Comparison of ENCODE assay signal across 11 cellular contexts in genomic region chr11:1571760-1572199, GRCh38. TPM values are rescaled to one million over a fixed set of nuclear protein-coding genes. Genes with fewer than 3 reads are reported as not detected.
DNase-seq lines count a peak whose midpoint lies in the region; ATAC-seq, FAIRE-seq and TF ChIP-seq lines count a peak whose summit lies in the region.
"Had no signal": no experiment of that assay in that cellular context is flagged by ENCODE, and none has a peak within 500 bp of the region (broad histone marks: within the 10 kb centered on the region; RNA-seq: fewer than 3 reads in every experiment).

No MANE protein-coding gene starts in this region.

- ATAC-seq in HG02870 (IDR thresholded peaks at IDR 0.05; ENCODE audit: unreplicated experiment) (peak; percentile 4), GM19395 (IDR thresholded peaks at IDR 0.05; ENCODE audit: unreplicated experiment) (no peak), left colon (no peak), HG03342 (IDR thresholded peaks at IDR 0.05; ENCODE audit: unreplicated experiment) (no peak), GM21528 (IDR thresholded peaks at IDR 0.05; ENCODE audit: low FRiP score, unreplicated experiment) (no peak)

- TF ChIP-seq RAD21 in H1 (IDR thresholded peaks at IDR 0.05 in 1 of 2, conservative IDR thresholded peaks at IDR 0.05 in 1 of 2; ENCODE audit: low read depth in 2 of 2, low read length in 2 of 2): no peak

- H3K4me1 ChIP-seq in A673 (ENCODE audit: insufficient read depth, low read length, poor library complexity, severe bottlenecking) (peaks cover 6% of the 10 kb centered on the region), H1 (replicated peaks in 1 of 4; ENCODE audit: control insufficient read depth in 3 of 4, insufficient read depth in 4 of 4, low read length in 3 of 4) (peaks cover 0 to 51% (median 34%) of the 10 kb centered on the region in 4 experiments; a peak in 6 of 7 replicates), neural progenitor cell (peaks cover 25% of the 10 kb centered on the region)

- H3K79me1 ChIP-seq in H1 (ENCODE audit: low read depth, low read length): no peaks in the 10 kb centered on the region

- POLR2A ChIA-PET in A673 (lab: Charles Lee; ENCODE audit: low non-redundant PET): no interaction called here
- POLR2A ChIA-PET in H1 (lab: Charles Lee; ENCODE audit: partially characterized antibody): interaction anchor here (1.0 to 6.9 kb wide), 3 partner anchors 10 to 24 kb away, joined by 3 to 58 read pairs (median 9); no protein-coding TSS in a partner anchor

- H4K20me1 ChIP-seq in H1 (replicated peaks in 1 of 2; ENCODE audit: control insufficient read depth in 1 of 2, insufficient read depth in 2 of 2, low read length in 2 of 2) (peaks cover 4 to 20% of the 10 kb centered on the region in 2 experiments), neural progenitor cell (ENCODE audit: low read depth) (peaks cover 38% of the 10 kb centered on the region)

- H2BK12ac ChIP-seq in H1 (ENCODE audit: low read depth, low read length): no peak overlapping the region

- H3F3A ChIP-seq in neural progenitor cell (ENCODE audit: low read depth): peaks cover 23% of the 10 kb centered on the region

- H3K4me1 Mint-ChIP-seq in neural progenitor cell: peaks cover 17% of the 10 kb centered on the region

- H3K56ac ChIP-seq in H1 (replicated peaks; ENCODE audit: insufficient read length, low read depth, low read length): no peak overlapping the region

- no CpG with 5 or more reads among the region's 91 CpGs for WGBS in H1 (ENCODE audit: extremely low coverage in 1 of 2, insufficient coverage in 1 of 2, insufficient read length in 1 of 2, insufficient replicate concordance in 2 of 2, low coverage in 1 of 2, low lambda C conversion rate in 2 of 2, missing lambda C conversion rate in 1 of 2), 2 experiments

- H3K9me3 ChIP-seq in A673 (ENCODE audit: low read depth, low read length, poor library complexity, severe bottlenecking): no peaks in the 10 kb centered on the region
- H3K9me3 ChIP-seq in H1 (ENCODE audit: insufficient read depth in 2 of 2, low read depth in 1 of 2, low read length in 1 of 2): no peaks in the 10 kb centered on the region
- no peaks in the 10 kb centered on the region for H3K9me3 ChIP-seq in neural progenitor cell (ENCODE audit: low read depth)
- H3K9me3 ChIP-seq: SK-N-SH had no signal

- no peak overlapping the region for H4K8ac ChIP-seq in H1 (ENCODE audit: extremely low read depth, insufficient read depth, low read length)

- H3K14ac ChIP-seq in H1 (ENCODE audit: insufficient read length): no peak overlapping the region

- DNase-seq in A673 (ENCODE audit: low spot score) (no peak), H1 (ENCODE audit: low read depth in 1 of 2, low spot score in 2 of 2) (no peak), neural progenitor cell (ENCODE audit: low spot score) (no peak), left colon (no peak)

- no peaks in the 10 kb centered on the region; the same call in 1 of the 2 replicates for H3K23me2 ChIP-seq in H1 (ENCODE audit: low read depth, low read length)

- no peaks in the 10 kb centered on the region for H3K36me3 Mint-ChIP-seq in neural progenitor cell
- H3K36me3 Mint-ChIP-seq: stimulated activated memory B cell treated with anti-CD40 and anti-IgM and Interleukin-4, amounts not matched to agents 10 μg/mL and 1 μg/mL and 100 μg/mL, for 72 hours had no signal

- peak overlapping the region; percentile 53 to 83 for H3K4me2 ChIP-seq in H1 (ENCODE audit: insufficient read depth in 1 of 2, low read depth in 2 of 2, low read length in 2 of 2)
- peak overlapping the region; percentile 80 for H3K4me2 ChIP-seq in neural progenitor cell

- H3K27me3 ChIP-seq in A673 (replicated peaks; ENCODE audit: insufficient read depth, low read depth, low read length, poor library complexity) (peaks cover 25% of the 10 kb centered on the region), H1 (replicated peaks in 1 of 4; ENCODE audit: control insufficient read depth in 3 of 4, extremely low read depth in 1 of 4, insufficient read depth in 3 of 4, low read length in 3 of 4) (peaks cover 18 to 54% (median 49%) of the 10 kb centered on the region in 4 experiments), neural progenitor cell (peaks cover 81% of the 10 kb centered on the region)

- TF ChIP-seq EP300 in H1 (IDR thresholded peaks at IDR 0.05; ENCODE audit: borderline replicate concordance in 1 of 2, low read depth in 2 of 2, low read length in 2 of 2): no peak

- no peak overlapping the region for H3K4ac ChIP-seq in H1 (replicated peaks; ENCODE audit: insufficient read length, low read depth, low read length)

- no peak overlapping the region for H3K18ac ChIP-seq in H1 (ENCODE audit: extremely low read depth, low read length)

- TF ChIP-seq POLR2A in H1 (IDR thresholded peaks at IDR 0.05; ENCODE audit: control extremely low read depth in 1 of 2, low read depth in 2 of 2, low read length in 2 of 2): no peak

- H3K4me3 Mint-ChIP-seq in neural progenitor cell: no peak overlapping the region
- H3K4me3 Mint-ChIP-seq: activated T-helper 1 cell treated with anti-CD3 and anti-CD28 coated beads, Interleukin-12 subunit alpha, Interleukin-12 subunit beta, Interleukin-2, Interleukin-4 antibody, amounts not matched to agents 30 ng/mL and 10 ng/mL and 1 ng/mL, durations not matched to agents 14 hours and 24 hours and 36 hours had no signal

- H3K9me3 Mint-ChIP-seq in neural progenitor cell: no peaks in the 10 kb centered on the region
- H3K9me3 Mint-ChIP-seq: activated T-helper 1 cell treated with anti-CD3 and anti-CD28 coated beads, Interleukin-12 subunit alpha, Interleukin-12 subunit beta, Interleukin-2, Interleukin-4 antibody, amounts not matched to agents 30 ng/mL and 10 ng/mL and 1 ng/mL, durations not matched to agents 14 hours and 24 hours and 36 hours; stimulated activated memory B cell treated with anti-CD40 and anti-IgM and Interleukin-4, amounts not matched to agents 10 μg/mL and 1 μg/mL and 100 μg/mL, for 72 hours had no signal

- no peak overlapping the region for H2AFZ ChIP-seq in H1 (ENCODE audit: low read length)
- H2AFZ ChIP-seq in neural progenitor cell (replicated peaks): no peak overlapping the region

- no peak overlapping the region for H2BK20ac ChIP-seq in H1 (ENCODE audit: low read length)

- no peak overlapping the region for H2BK5ac ChIP-seq in H1 (ENCODE audit: low read depth, low read length)

- FAIRE-seq in H1 (lab: Jason Lieb, UNC): no peak

- no TSS peak for BruUV-seq in A673 (replicated peaks; lab: Mats Ljungman, UMichigan)

- intact Hi-C loops in A673 (cut with micrococcal nuclease; ENCODE audit: unreplicated experiment): no loop called here
- intact Hi-C loops in left colon (cut with DNase I, micrococcal nuclease): no loop called here

- TF ChIP-seq CTCF in A673 (conservative IDR thresholded peaks at IDR 0.05; ENCODE audit: low read depth, low read length) (no peak), H1 (IDR thresholded peaks at IDR 0.05; ENCODE audit: control extremely low read depth in 1 of 3, insufficient read depth in 1 of 3, low read depth in 1 of 3, low read length in 3 of 3) (no peak), neural progenitor cell (IDR thresholded peaks at IDR 0.05) (no peak)

- CTCF ChIA-PET in A673 (lab: Charles Lee) (no interaction called here), H1 (lab: Charles Lee; ENCODE audit: partially characterized antibody) (interaction anchor here (0.7 to 9.1 kb wide), 3 partner anchors 15 to 412 kb away, joined by 3 to 140 read pairs (median 100); no protein-coding TSS in a partner anchor)

- H3K4me3 ChIP-seq in A673 (ENCODE audit: low read depth, low read length, poor library complexity, severe bottlenecking) (peak overlapping the region; percentile 38), H1 (ENCODE audit: extremely low read depth in 1 of 4, insufficient read depth in 2 of 4, low read depth in 3 of 4, low read length in 4 of 4) (peak overlapping the region; percentile 23 to 63 (median 34); a peak in 6 of 8 replicates), neural progenitor cell (peak overlapping the region; percentile 45)

- H2BK15ac ChIP-seq in H1 (ENCODE audit: low read length): no peak overlapping the region

- H3K9ac ChIP-seq in H1 (replicated peaks in 1 of 4; ENCODE audit: extremely low read depth in 1 of 4, low read depth in 3 of 4, low read length in 3 of 4): no peak overlapping the region
- no peak overlapping the region for H3K9ac ChIP-seq in neural progenitor cell

- H2BK120ac ChIP-seq in H1 (replicated peaks; ENCODE audit: low read depth, low read length): no peak overlapping the region

- no peaks in the 10 kb centered on the region for H3K36me3 ChIP-seq in A673 (ENCODE audit: insufficient read depth, low read length, poor library complexity, severe bottlenecking)
- no peaks in the 10 kb centered on the region for H3K36me3 ChIP-seq in H1 (ENCODE audit: control insufficient read depth in 2 of 4, insufficient read depth in 4 of 4, low read length in 3 of 4)
- no peaks in the 10 kb centered on the region for H3K36me3 ChIP-seq in neural progenitor cell

- H2AK5ac ChIP-seq in H1 (ENCODE audit: low read depth, low read length): no peak overlapping the region

- H3K27ac Mint-ChIP-seq in neural progenitor cell: no peak overlapping the region
- H3K27ac Mint-ChIP-seq: activated T-helper 1 cell treated with anti-CD3 and anti-CD28 coated beads, Interleukin-12 subunit alpha, Interleukin-12 subunit beta, Interleukin-2, Interleukin-4 antibody, amounts not matched to agents 30 ng/mL and 10 ng/mL and 1 ng/mL, durations not matched to agents 14 hours and 24 hours and 36 hours had no signal

- no peak overlapping the region for H4K91ac ChIP-seq in H1 (replicated peaks; ENCODE audit: insufficient read length, low read length)

- H3K27me3 Mint-ChIP-seq in neural progenitor cell (ENCODE audit: insufficient read depth, low read depth): peaks cover 34% of the 10 kb centered on the region
- H3K27me3 Mint-ChIP-seq: stimulated activated memory B cell treated with anti-CD40 and anti-IgM and Interleukin-4, amounts not matched to agents 10 μg/mL and 1 μg/mL and 100 μg/mL, for 72 hours had no signal

- H4K5ac ChIP-seq in H1 (ENCODE audit: insufficient read length, low read depth, low read length): no peak overlapping the region

- H3K79me2 ChIP-seq in H1 (ENCODE audit: control insufficient read depth in 1 of 2, insufficient read depth in 2 of 2, low read length in 2 of 2) (no peaks in the 10 kb centered on the region), neural progenitor cell (ENCODE audit: low read depth) (no peaks in the 10 kb centered on the region)

- H3K23ac ChIP-seq in H1 (ENCODE audit: insufficient read length): no peak overlapping the region

- H3K27ac ChIP-seq in A673 (ENCODE audit: low read depth, low read length, poor library complexity, severe bottlenecking) (no peak overlapping the region), H1 (ENCODE audit: low read depth, low read length) (no peak overlapping the region), neural progenitor cell (no peak overlapping the region)

RNA-seq across cellular contexts. Expression of gene DUSP8, which starts 0.3 kb away (rescaled TPM):
- total RNA-seq in A673 (2021): 0.70 and 1.9 TPM in 2 replicates
- 2.1 and 2.8 TPM in 2 replicates for total RNA-seq in H1 (2021; fragmentation: NEBNext Ultra II Directional; extraction: Animal tissue kit (Norgen Biotek cat#: 25700))
- polyA plus RNA-seq in H1 (2011; rRNA removed): 3.6 and 4.1 TPM in 2 replicates
- polyA plus RNA-seq in H1 (2011; cell fraction: cytosol; rRNA removed): 2.4 TPM
- polyA plus RNA-seq in H1 (2011; cell fraction: nucleus; rRNA removed): 4.9 TPM
- polyA plus RNA-seq in H1 (2012, experiment 1 of 2): 2.1 to 5.2 TPM (median 4.3 TPM) in 4 replicates
- 1.3 TPM for polyA plus RNA-seq in H1 (2012, experiment 2 of 2)
- polyA plus RNA-seq in H1 (2013, experiment 1 of 2): 1.7 TPM
- 2.1 TPM for polyA plus RNA-seq in H1 (2013, experiment 2 of 2)
- 0.90 and 5.2 TPM in 2 replicates for polyA minus RNA-seq in H1 (2011; rRNA and poly(A)+ RNA removed)
- polyA minus RNA-seq in H1 (2011; cell fraction: cytosol; rRNA and poly(A)+ RNA removed): 2.0 TPM
- 1.7 TPM for polyA minus RNA-seq in H1 (2011; cell fraction: nucleus; rRNA and poly(A)+ RNA removed)
- 0.09 and 0.28 TPM in 2 replicates for total RNA-seq in neural progenitor cell (ENCODE audit: low replicate concordance)
- 10 to 100 TPM; 27.2 to 45.0 TPM for total RNA-seq in left colon

RNA-seq across cellular contexts. Expression of gene KRTAP5-1, which starts 13.3 kb away (rescaled TPM):
- total RNA-seq in A673 (2021) (not detected in 2 replicates), neural progenitor cell (ENCODE audit: low replicate concordance) (not detected in 2 replicates), left colon (not detected)
- not detected in 2 replicates for total RNA-seq in H1 (2021; fragmentation: NEBNext Ultra II Directional; extraction: Animal tissue kit (Norgen Biotek cat#: 25700))
- polyA plus RNA-seq in H1 (2011; rRNA removed): not detected in 2 replicates
- polyA plus RNA-seq in H1 (2011; cell fraction: cytosol; rRNA removed): not detected
- not detected for polyA plus RNA-seq in H1 (2011; cell fraction: nucleus; rRNA removed)
- 0.27 TPM in 1 of 4 replicates, not detected in the others for polyA plus RNA-seq in H1 (2012, experiment 1 of 2)
- not detected for polyA plus RNA-seq in H1 (2012, experiment 2 of 2)
- polyA plus RNA-seq in H1 (2013, experiment 1 of 2): not detected
- polyA plus RNA-seq in H1 (2013, experiment 2 of 2): not detected
- polyA minus RNA-seq in H1 (2011; rRNA and poly(A)+ RNA removed): not detected in 2 replicates
- not detected for polyA minus RNA-seq in H1 (2011; cell fraction: cytosol; rRNA and poly(A)+ RNA removed)
- not detected for polyA minus RNA-seq in H1 (2011; cell fraction: nucleus; rRNA and poly(A)+ RNA removed)
- total RNA-seq: activated T-helper 1 cell treated with anti-CD3 and anti-CD28 coated beads, Interleukin-12 subunit alpha, Interleukin-12 subunit beta, Interleukin-2, Interleukin-4 antibody, amounts not matched to agents 30 ng/mL and 10 ng/mL and 1 ng/mL, durations not matched to agents 14 hours and 24 hours and 36 hours had no signal
- polyA plus RNA-seq: SK-N-SH had no signal

RNA-seq across cellular contexts. Expression of gene KRTAP5-2, which starts 26.3 kb away (rescaled TPM):
- not detected in 2 replicates for total RNA-seq in A673 (2021)
- not detected in 2 replicates for total RNA-seq in H1 (2021; fragmentation: NEBNext Ultra II Directional; extraction: Animal tissue kit (Norgen Biotek cat#: 25700))
- not detected in 2 replicates for polyA plus RNA-seq in H1 (2011; rRNA removed)
- not detected for polyA plus RNA-seq in H1 (2011; cell fraction: cytosol; rRNA removed)
- not detected for polyA plus RNA-seq in H1 (2011; cell fraction: nucleus; rRNA removed)
- polyA plus RNA-seq in H1 (2012, experiment 1 of 2): 0.25 TPM in 1 of 4 replicates, not detected in the others
- not detected for polyA plus RNA-seq in H1 (2012, experiment 2 of 2)
- polyA plus RNA-seq in H1 (2013, experiment 1 of 2): not detected
- polyA plus RNA-seq in H1 (2013, experiment 2 of 2): not detected
- not detected in 2 replicates for polyA minus RNA-seq in H1 (2011; rRNA and poly(A)+ RNA removed)
- polyA minus RNA-seq in H1 (2011; cell fraction: cytosol; rRNA and poly(A)+ RNA removed): not detected
- polyA minus RNA-seq in H1 (2011; cell fraction: nucleus; rRNA and poly(A)+ RNA removed): not detected
- not detected in 2 replicates for total RNA-seq in neural progenitor cell (ENCODE audit: low replicate concordance)
- total RNA-seq in left colon: not detected
- total RNA-seq: activated T-helper 1 cell treated with anti-CD3 and anti-CD28 coated beads, Interleukin-12 subunit alpha, Interleukin-12 subunit beta, Interleukin-2, Interleukin-4 antibody, amounts not matched to agents 30 ng/mL and 10 ng/mL and 1 ng/mL, durations not matched to agents 14 hours and 24 hours and 36 hours had no signal
- polyA plus RNA-seq: SK-N-SH had no signal

RNA-seq across cellular contexts. Expression of gene KRTAP5-3, which starts 36.5 kb away (rescaled TPM):
- total RNA-seq in A673 (2021): not detected in 2 replicates
- total RNA-seq in H1 (2021; fragmentation: NEBNext Ultra II Directional; extraction: Animal tissue kit (Norgen Biotek cat#: 25700)): not detected in 2 replicates
- polyA plus RNA-seq in H1 (2011; rRNA removed): not detected in 2 replicates
- polyA plus RNA-seq in H1 (2011; cell fraction: cytosol; rRNA removed): not detected
- not detected for polyA plus RNA-seq in H1 (2011; cell fraction: nucleus; rRNA removed)
- polyA plus RNA-seq in H1 (2012, experiment 1 of 2): not detected in 4 replicates
- not detected for polyA plus RNA-seq in H1 (2012, experiment 2 of 2)
- not detected for polyA plus RNA-seq in H1 (2013, experiment 1 of 2)
- polyA plus RNA-seq in H1 (2013, experiment 2 of 2): not detected
- not detected in 2 replicates for polyA minus RNA-seq in H1 (2011; rRNA and poly(A)+ RNA removed)
- polyA minus RNA-seq in H1 (2011; cell fraction: cytosol; rRNA and poly(A)+ RNA removed): not detected
- polyA minus RNA-seq in H1 (2011; cell fraction: nucleus; rRNA and poly(A)+ RNA removed): not detected
- not detected in 2 replicates for total RNA-seq in neural progenitor cell (ENCODE audit: low replicate concordance)
- total RNA-seq in left colon: not detected
- total RNA-seq: activated T-helper 1 cell treated with anti-CD3 and anti-CD28 coated beads, Interleukin-12 subunit alpha, Interleukin-12 subunit beta, Interleukin-2, Interleukin-4 antibody, amounts not matched to agents 30 ng/mL and 10 ng/mL and 1 ng/mL, durations not matched to agents 14 hours and 24 hours and 36 hours had no signal
- polyA plus RNA-seq: SK-N-SH had no signal

RNA-seq across cellular contexts. Expression of gene KRTAP5-4, which starts 50.2 kb away (rescaled TPM):
- not detected in 2 replicates for total RNA-seq in A673 (2021)
- total RNA-seq in H1 (2021; fragmentation: NEBNext Ultra II Directional; extraction: Animal tissue kit (Norgen Biotek cat#: 25700)): not detected in 2 replicates
- not detected in 2 replicates for polyA plus RNA-seq in H1 (2011; rRNA removed)
- polyA plus RNA-seq in H1 (2011; cell fraction: cytosol; rRNA removed): not detected
- not detected for polyA plus RNA-seq in H1 (2011; cell fraction: nucleus; rRNA removed)
- not detected in 4 replicates for polyA plus RNA-seq in H1 (2012, experiment 1 of 2)
- not detected for polyA plus RNA-seq in H1 (2012, experiment 2 of 2)
- polyA plus RNA-seq in H1 (2013, experiment 1 of 2): not detected
- polyA plus RNA-seq in H1 (2013, experiment 2 of 2): not detected
- polyA minus RNA-seq in H1 (2011; rRNA and poly(A)+ RNA removed): not detected in 2 replicates
- not detected for polyA minus RNA-seq in H1 (2011; cell fraction: cytosol; rRNA and poly(A)+ RNA removed)
- not detected for polyA minus RNA-seq in H1 (2011; cell fraction: nucleus; rRNA and poly(A)+ RNA removed)
- total RNA-seq in neural progenitor cell (ENCODE audit: low replicate concordance): not detected in 2 replicates
- not detected for total RNA-seq in left colon
- total RNA-seq: activated T-helper 1 cell treated with anti-CD3 and anti-CD28 coated beads, Interleukin-12 subunit alpha, Interleukin-12 subunit beta, Interleukin-2, Interleukin-4 antibody, amounts not matched to agents 30 ng/mL and 10 ng/mL and 1 ng/mL, durations not matched to agents 14 hours and 24 hours and 36 hours had no signal
- polyA plus RNA-seq: SK-N-SH had no signal
